ENCODE assay signal across 26 cellular contexts in genomic region chr10:91462423-91462822, GRCh38. TPM values are rescaled to one million over a fixed set of nuclear protein-coding genes. Genes with fewer than 3 reads are reported as not detected.
DNase-seq lines count a peak whose midpoint lies in the region; ATAC-seq and TF ChIP-seq lines count a peak whose summit lies in the region.
"Had no signal": no experiment of that assay in that cellular context is flagged by ENCODE, and none has a peak within 500 bp of the region (broad histone marks: within the 10 kb centered on the region; RNA-seq: fewer than 3 reads in every experiment).

No MANE protein-coding gene starts in this region.

- TF ChIP-seq CTCF in AG10803 (conservative IDR thresholded peaks at IDR 0.05; ENCODE audit: low read length) = no peak
- no peak for TF ChIP-seq CTCF in GM10266 (IDR thresholded peaks at IDR 0.05; ENCODE audit: control insufficient read depth, insufficient read depth, low read depth, missing control alignments)

- DNase-seq in AG10803 (ENCODE audit: low read depth) = peak; percentile 24
- DNase-seq in HCEC 1CT = peak; percentile 31
- DNase-seq in amniotic epithelial cell (ENCODE audit: low read depth) = peak; percentile 25
- peak; percentile 6 for DNase-seq in fibroblast of peridontal ligament (ENCODE audit: extremely low read depth)
- DNase-seq in GM10266 (ENCODE audit: extremely low spot score) = no peak
- no peak for DNase-seq in amygdala (lab: John Stamatoyannopoulos, UW)
- no peak for DNase-seq in cardiac septum (ENCODE audit: low spot score)
- DNase-seq: activated CD4-positive, alpha-beta T cell treated with anti-CD3 and anti-CD28 coated beads, Interleukin-2, amount 50 U/mL, for 4 hours; activated naive CD4-positive, alpha-beta T cell treated with anti-CD3 and anti-CD28 coated beads, Interleukin-2, amount 10 ng/mL, durations not matched to agents 7 days and 5 days; anterior cingulate cortex; CD8-positive, alpha-beta memory T cell; central memory CD4-positive, alpha-beta T cell; head of caudate nucleus; kidney glomerular epithelial cell; lower lobe of right lung; NCI-H1048; NCI-H2029; NCI-H69; nephron progenitor cell; ovary; retina; small intestine; stimulated activated CD4-positive, alpha-beta T cell treated with anti-CD3 and anti-CD28 coated beads, Interleukin-1b, Interleukin-23, amount 100 ng/mL, for 48 hours; stomach had no signal

- H3K4me3 ChIP-seq in AG10803 (ENCODE audit: low read length) = no peak overlapping the region
- H3K4me3 ChIP-seq: lower lobe of right lung, ovary, stomach, tibial nerve had no signal

- intact Hi-C loops in cardiac septum (cut with DNase I) = no loop called here

- ATAC-seq in GM21367 (IDR thresholded peaks at IDR 0.05; ENCODE audit: unreplicated experiment) = no peak
- ATAC-seq: lower lobe of right lung had no signal

RNA-seq across cellular contexts. Expression of gene HECTD2, which starts 52.3 kb away (rescaled TPM):
- total RNA-seq in cardiac septum = 13.2 TPM

Comparison
In these comparisons a context has a peak if more than half of its experiments do, and no peak if none do; other contexts are left out.
1. DNase-seq: peak in AG10803 (single experiment), HCEC 1CT (single experiment), amniotic epithelial cell (single experiment) and fibroblast of peridontal ligament (single experiment); none in GM10266 (single experiment), amygdala (0 of 56) and cardiac septum (single experiment).